Comparison of ENCODE assay signal across 8 cellular contexts in the genomic region with DNA sequence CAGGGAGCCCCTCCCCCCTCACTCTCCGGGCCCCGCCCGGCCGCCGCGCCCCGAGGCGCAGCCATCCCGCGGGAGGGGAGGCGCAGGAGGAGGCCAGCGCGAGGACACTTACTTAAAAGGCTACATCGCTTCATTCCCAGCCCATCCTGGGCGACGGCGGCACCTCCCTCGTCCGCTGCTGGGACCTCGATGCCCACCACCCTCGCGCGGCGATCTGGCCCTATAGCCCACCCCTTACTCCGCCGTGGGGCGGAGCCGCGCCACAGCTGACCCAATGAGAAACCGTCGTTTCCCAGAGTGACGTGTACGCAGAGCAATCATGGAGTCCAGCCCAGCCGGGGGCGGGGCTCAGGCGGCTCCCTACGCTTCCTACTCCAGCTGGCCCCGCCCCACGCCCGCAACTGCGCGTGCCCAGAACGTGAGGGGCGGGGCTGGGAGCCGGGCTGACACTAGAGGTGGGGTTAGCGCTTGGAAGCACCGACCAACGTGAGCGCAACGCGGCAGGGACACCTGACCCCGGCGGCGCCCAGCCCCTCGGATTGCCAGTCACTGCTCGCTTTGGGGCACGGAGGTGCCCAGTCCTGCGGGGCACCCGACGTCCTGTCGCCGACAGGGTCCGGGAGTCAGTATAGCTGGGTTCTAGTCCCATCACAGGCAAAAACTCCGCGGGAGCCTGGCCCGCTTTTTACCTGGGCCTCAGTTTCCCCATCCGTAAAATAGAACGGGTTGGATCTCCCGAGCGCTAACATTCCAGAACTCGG. TPM values are rescaled to one million over a fixed set of nuclear protein-coding genes. Genes with fewer than 3 reads are reported as not detected.
DNase-seq lines count a peak whose midpoint lies in the region; ATAC-seq, FAIRE-seq and TF ChIP-seq lines count a peak whose summit lies in the region.

Gene ANKRD27 (minus strand): TSS at position 222 of the 761 bp plus-strand sequence. CDS start 16,165 bp downstream, outside the sequence.

- intact Hi-C loops in endothelial cell of umbilical vein (cut with micrococcal nuclease) = loop anchor here (1.0 to 5.0 kb wide), 4 partner anchors 16 to 1497 kb away; partner anchors contain the start of genes CEP89, FAAP24, LSM14A and NUDT19

- TF ChIP-seq CTCF in D721Med (IDR thresholded peaks at IDR 0.05; ENCODE audit: insufficient read depth, missing control alignments) = no peak
- TF ChIP-seq CTCF in OCI-LY3 (IDR thresholded peaks at IDR 0.05; ENCODE audit: low read depth, low read length) = no peak
- no peak for TF ChIP-seq CTCF in endothelial cell of umbilical vein (IDR thresholded peaks at IDR 0.05; ENCODE audit: extremely low read depth in 1 of 2, insufficient read depth in 1 of 2, low read depth in 1 of 2, low read length in 2 of 2)

- peak; percentile 97 for ATAC-seq in GM21515 (IDR thresholded peaks at IDR 0.05; ENCODE audit: unreplicated experiment)

- H3K4me2 ChIP-seq in OCI-LY3 (ENCODE audit: low read length) = peak within 1 kb of the TSS; percentile 98
- peak within 1 kb of the TSS; percentile 67 for H3K4me2 ChIP-seq in endothelial cell of umbilical vein (ENCODE audit: insufficient read depth, low read length)

- no peaks in the 10 kb centered on the region for H3K9me3 ChIP-seq in OCI-LY3 (ENCODE audit: insufficient read depth, low read length)
- H3K9me3 ChIP-seq in endothelial cell of umbilical vein (replicated peaks; ENCODE audit: control insufficient read depth, insufficient read depth, low read length) = no peaks in the 10 kb centered on the region

- H4K20me1 ChIP-seq in OCI-LY3 (ENCODE audit: insufficient read depth, low read length) = peaks cover 30% of the 10 kb centered on the region
- H4K20me1 ChIP-seq in endothelial cell of umbilical vein (replicated peaks; ENCODE audit: control insufficient read depth, extremely low read depth, insufficient read depth, low read length) = no peaks in the 10 kb centered on the region

- no peaks in the 10 kb centered on the region for H3K27me3 ChIP-seq in OCI-LY3 (ENCODE audit: low read depth, low read length)
- peaks cover 16 to 24% of the 10 kb centered on the region in 2 experiments for H3K27me3 ChIP-seq in endothelial cell of umbilical vein (ENCODE audit: control insufficient read depth in 2 of 2, insufficient read depth in 2 of 2, low read length in 2 of 2)

- H2AFZ ChIP-seq in OCI-LY3 (ENCODE audit: low read depth, low read length) = peak within 1 kb of the TSS; percentile 87
- peak within 1 kb of the TSS; percentile 93 for H2AFZ ChIP-seq in endothelial cell of umbilical vein (ENCODE audit: low read depth, low read length)

- POLR2A ChIA-PET in endothelial cell of umbilical vein (lab: Charles Lee) = no interaction called here

- TF ChIP-seq POLR2A in endothelial cell of umbilical vein (IDR thresholded peaks at IDR 0.05; ENCODE audit: low read depth, low read length) = peak; percentile 59

- H3K9me1 ChIP-seq in endothelial cell of umbilical vein (replicated peaks; ENCODE audit: control insufficient read depth, extremely low read depth, insufficient read depth, low read length) = no peaks in the 10 kb centered on the region

- dilution Hi-C loops in endothelial cell of umbilical vein (cut with MboI; ENCODE audit: extremely low pct_ligation_motif_present, low sequenced_read_pairs) = no loop called here

- H3K4me3 ChIP-seq in OCI-LY3 (ENCODE audit: low read length) = peak within 1 kb of the TSS; percentile 95
- peak within 1 kb of the TSS; percentile 65 to 81 (median 74) for H3K4me3 ChIP-seq in endothelial cell of umbilical vein (replicated peaks in 1 of 3; ENCODE audit: insufficient read depth in 1 of 3, low read depth in 1 of 3, low read length in 3 of 3)

- peak within 1 kb of the TSS; percentile 23 for H3K27ac ChIP-seq in OCI-LY3 (ENCODE audit: low read length)
- no peak within 1 kb of the TSS for H3K27ac ChIP-seq in endothelial cell of umbilical vein (ENCODE audit: insufficient read depth, low read depth, low read length)

- H3K79me2 ChIP-seq in OCI-LY3 (ENCODE audit: low read length) = peaks cover 48% of the 10 kb centered on the region
- peaks cover 35% of the 10 kb centered on the region for H3K79me2 ChIP-seq in endothelial cell of umbilical vein (ENCODE audit: control insufficient read depth, insufficient read depth, low read length)

- CTCF ChIA-PET in endothelial cell of umbilical vein (lab: Charles Lee) = interaction anchor here (0.9 to 2.0 kb wide), 3 partner anchors 13 to 75 kb away, joined by 3 to 7 read pairs (median 3); partner anchors contain the start of gene NUDT19

- DNase-seq in D721Med (ENCODE audit: insufficient read length, low spot score) = peak; percentile 61
- peak; percentile 99 for DNase-seq in HuH-7 (ENCODE audit: low spot score)
- peak; percentile 99 for DNase-seq in activated CD8-positive, alpha-beta memory T cell treated with anti-CD3 and anti-CD28 coated beads, Interleukin-2, amount 50 U/mL, for 48 hours
- peak; percentile 99 for DNase-seq in endothelial cell of umbilical vein (ENCODE audit: low read depth, low spot score)
- DNase-seq in middle frontal gyrus (ENCODE audit: extremely low spot score, low spot score) = peak; percentile 99
- peak; percentile 96 to 97 for DNase-seq in stimulated activated CD8-positive, alpha-beta memory T cell treated with anti-CD3 and anti-CD28 coated beads, Interleukin-2, amount 100 ng/mL, for 48 hours (ENCODE audit: low read depth in 2 of 2)

- H3K9ac ChIP-seq in OCI-LY3 (ENCODE audit: low read length) (peak within 1 kb of the TSS; percentile 86), endothelial cell of umbilical vein (replicated peaks; ENCODE audit: extremely low read depth, insufficient read depth, low read length) (peak within 1 kb of the TSS; percentile 46)

- no peaks in the 10 kb centered on the region for H3K36me3 ChIP-seq in OCI-LY3 (replicated peaks; ENCODE audit: low read depth, low read length)
- H3K36me3 ChIP-seq in endothelial cell of umbilical vein (ENCODE audit: control insufficient read depth in 2 of 2, extremely low read depth in 1 of 2, insufficient read depth in 2 of 2, low read length in 2 of 2) = no peaks in the 10 kb centered on the region

- BruUV-seq in endothelial cell of umbilical vein (replicated peaks; lab: Mats Ljungman, UMichigan) = no TSS peak

- FAIRE-seq in D721Med (lab: Jason Lieb, UNC) = no peak
- FAIRE-seq in endothelial cell of umbilical vein (lab: Jason Lieb, UNC) = peak; percentile 98

- H3K4me1 ChIP-seq in OCI-LY3 (ENCODE audit: low read length) (peaks cover 11% of the 10 kb centered on the region), endothelial cell of umbilical vein (ENCODE audit: control insufficient read depth, extremely low read depth, insufficient read depth, low read length) (peaks cover 9% of the 10 kb centered on the region)

TF ChIP-seq in endothelial cell of umbilical vein, 7 proteins besides CTCF, POLR2A, EP300 and RAD21:
- no peak for TF ChIP-seq POLR2AphosphoS5 (IDR thresholded peaks at IDR 0.05; ENCODE audit: insufficient read depth, low read depth, low read length)
- no peak for TF ChIP-seq EZH2 (IDR thresholded peaks at IDR 0.05; ENCODE audit: borderline replicate concordance, low read depth, low read length, severe bottlenecking)
- no peak for TF ChIP-seq JUN (IDR thresholded peaks at IDR 0.05; ENCODE audit: borderline replicate concordance, insufficient read depth, insufficient read length, low read depth)
- TF ChIP-seq MYC (IDR thresholded peaks at IDR 0.05; ENCODE audit: low read depth, low read length) = no peak
- TF ChIP-seq GATA2 (IDR thresholded peaks at IDR 0.05; ENCODE audit: insufficient read depth, insufficient read length, low read depth, low read length) = no peak
- no peak for TF ChIP-seq FOS (IDR thresholded peaks at IDR 0.05; ENCODE audit: borderline replicate concordance, insufficient read depth, low read length)
- TF ChIP-seq, protein P1, sequence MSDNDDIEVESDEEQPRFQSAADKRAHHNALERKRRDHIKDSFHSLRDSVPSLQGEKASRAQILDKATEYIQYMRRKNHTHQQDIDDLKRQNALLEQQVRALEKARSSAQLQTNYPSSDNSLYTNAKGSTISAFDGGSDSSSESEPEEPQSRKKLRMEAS (IDR thresholded peaks at IDR 0.05; ENCODE audit: insufficient read depth, insufficient read length) = no peak

RNA-seq across cellular contexts. Expression of gene ANKRD27, which starts in this region (rescaled TPM):
- 29.6 and 37.4 TPM in 2 replicates for total RNA-seq in endothelial cell of umbilical vein
- 13.5 and 18.3 TPM in 2 replicates for polyA plus RNA-seq in endothelial cell of umbilical vein
- 17.9 and 18.6 TPM in 2 replicates for polyA plus RNA-seq in endothelial cell of umbilical vein (2011; cell fraction: cytosol; rRNA removed)
- 44.5 and 44.6 TPM in 2 replicates for polyA plus RNA-seq in endothelial cell of umbilical vein (2011; cell fraction: nucleus; rRNA removed)
- polyA plus RNA-seq in endothelial cell of umbilical vein (2012) = 20.6 and 21.6 TPM in 2 replicates
- polyA minus RNA-seq in endothelial cell of umbilical vein = 37.8 and 40.5 TPM in 2 replicates
- 16.1 TPM for polyA minus RNA-seq in endothelial cell of umbilical vein (2011; cell fraction: cytosol; rRNA and poly(A)+ RNA removed)
- 34.5 and 41.4 TPM in 2 replicates for polyA minus RNA-seq in endothelial cell of umbilical vein (2011; cell fraction: nucleus; rRNA and poly(A)+ RNA removed)
